ENCODE assay signal across 9 cellular contexts in the genomic region with DNA sequence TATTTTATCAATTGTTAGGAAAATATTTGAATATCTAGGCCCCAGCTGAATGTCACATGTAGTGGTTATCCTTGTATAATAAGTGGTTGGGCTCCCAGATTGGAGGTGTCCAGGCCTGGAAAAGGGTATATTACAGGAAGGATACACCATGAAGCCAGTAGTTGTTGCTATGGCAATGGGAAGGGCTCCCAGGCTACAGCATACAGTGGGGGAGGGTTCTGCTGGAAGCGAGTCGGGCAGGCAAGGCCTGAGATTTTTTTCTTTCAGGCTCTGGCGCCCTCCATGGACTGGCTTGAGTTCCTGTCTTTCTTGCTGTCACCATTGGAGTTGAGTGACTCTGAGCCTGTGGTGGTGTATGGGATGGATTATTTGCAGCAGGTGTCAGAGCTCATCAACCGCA. TPM values are rescaled to one million over a fixed set of nuclear protein-coding genes. Genes with fewer than 3 reads are reported as not detected.
DNase-seq lines count a peak whose midpoint lies in the region; ATAC-seq and TF ChIP-seq lines count a peak whose summit lies in the region.
"Had no signal": no experiment of that assay in that cellular context is flagged by ENCODE, and none has a peak within 500 bp of the region (broad histone marks: within the 10 kb centered on the region; RNA-seq: fewer than 3 reads in every experiment).

No MANE protein-coding gene starts in this region.

- H3K9me3 Mint-ChIP-seq in activated T-cell treated with anti-CD3 and anti-CD28 coated beads, Interleukin-2, amount 50 U/mL, for 72 hours, result no peaks in the 10 kb centered on the region

- no peaks in the 10 kb centered on the region for H3K4me1 Mint-ChIP-seq in activated T-cell treated with anti-CD3 and anti-CD28 coated beads, Interleukin-2, amount 50 U/mL, for 72 hours (ENCODE audit: low read depth)

- no peaks in the 10 kb centered on the region for H3K36me3 Mint-ChIP-seq in activated T-cell treated with anti-CD3 and anti-CD28 coated beads, Interleukin-2, amount 50 U/mL, for 72 hours (ENCODE audit: insufficient read depth in 2 of 2)

- H3K4me3 ChIP-seq in AG09309 (ENCODE audit: control insufficient read depth, low read depth, low read length), result no peak overlapping the region
- H3K4me3 ChIP-seq: thoracic aorta had no signal

- intact Hi-C loops in left cardiac atrium (cut with DNase I), result loop anchor here in 1 of 2 donors (5.0 kb wide), 1 partner anchor 387 kb away; no protein-coding TSS in a partner anchor

- no peak overlapping the region for H3K27ac Mint-ChIP-seq in activated T-cell treated with anti-CD3 and anti-CD28 coated beads, Interleukin-2, amount 50 U/mL, for 72 hours

- ATAC-seq in activated T-cell treated with anti-CD3 and anti-CD28 coated beads, Interleukin-2, amount 50 U/mL, for 72 hours (replicated peaks in 1 of 2), result peak; percentile 34 to 64
- ATAC-seq in left cardiac atrium (peak; percentile 69 to 78), HG03108 (IDR thresholded peaks at IDR 0.05; ENCODE audit: unreplicated experiment) (no peak)

- DNase-seq in AG09309 (ENCODE audit: low read depth) (peak; percentile 34), GM20000 (ENCODE audit: low spot score) (peak; percentile 48), NCI-H226 (peak; percentile 58), left cardiac atrium (peak; percentile 72), GM19238 (ENCODE audit: insufficient read length, low spot score) (no peak)
- peak; percentile 31 to 49 for DNase-seq in activated T-cell treated with anti-CD3 and anti-CD28 coated beads, Interleukin-2, amount 50 U/mL, for 72 hours
- peak; percentile 36 for DNase-seq in stimulated activated CD8-positive, alpha-beta memory T cell treated with anti-CD3 and anti-CD28 coated beads, Interleukin-4, amount 100 ng/mL, for 48 hours

- peaks cover 20% of the 10 kb centered on the region for H3K27me3 Mint-ChIP-seq in activated T-cell treated with anti-CD3 and anti-CD28 coated beads, Interleukin-2, amount 50 U/mL, for 72 hours (ENCODE audit: low read depth)

- no peak overlapping the region for H3K4me3 Mint-ChIP-seq in activated T-cell treated with anti-CD3 and anti-CD28 coated beads, Interleukin-2, amount 50 U/mL, for 72 hours

- TF ChIP-seq CTCF in AG09309 (IDR thresholded peaks at IDR 0.05; ENCODE audit: control insufficient read depth, insufficient read depth, low read depth, low read length, missing control alignments), result peak; percentile 58
- TF ChIP-seq CTCF in GM20000 (IDR thresholded peaks at IDR 0.05; ENCODE audit: extremely low read depth, missing control alignments), result no peak

RNA-seq across cellular contexts. Expression of gene ECE2, which starts 8.9 kb away (rescaled TPM):
- total RNA-seq in activated T-cell treated with anti-CD3 and anti-CD28 coated beads, Interleukin-2, amount 50 U/mL, for 72 hours, result not detected
- total RNA-seq in left cardiac atrium, result 1 to 10 TPM in 1 of 2 donors, not detected in 1; 1.1 TPM
- total RNA-seq: thoracic aorta had no signal

RNA-seq across cellular contexts. Expression of gene PSMD2, which starts 14.3 kb away (rescaled TPM):
- total RNA-seq in activated T-cell treated with anti-CD3 and anti-CD28 coated beads, Interleukin-2, amount 50 U/mL, for 72 hours, result 100 to 1,000 TPM; 169 to 184 TPM
- total RNA-seq in left cardiac atrium, result 100 to 1,000 TPM; 176 to 217 TPM

RNA-seq across cellular contexts. Expression of gene CAMK2N2, which starts 23.3 kb away (rescaled TPM):
- total RNA-seq in activated T-cell treated with anti-CD3 and anti-CD28 coated beads, Interleukin-2, amount 50 U/mL, for 72 hours, result under 1 TPM; 0.24 to 0.35 TPM
- under 1 TPM in 1 of 2 donors, not detected in 1; 0.18 TPM for total RNA-seq in left cardiac atrium
- total RNA-seq: thoracic aorta had no signal

RNA-seq across cellular contexts. Expression of gene EIF4G1, which starts 29.7 kb away (rescaled TPM):
- total RNA-seq in activated T-cell treated with anti-CD3 and anti-CD28 coated beads, Interleukin-2, amount 50 U/mL, for 72 hours, result 100 to 1,000 TPM; 274 to 305 TPM
- 100 to 1,000 TPM; 229 to 275 TPM for total RNA-seq in left cardiac atrium

RNA-seq across cellular contexts. Expression of gene EEF1AKMT4, which starts 35.2 kb away (rescaled TPM):
- 1 to 10 TPM; 3.5 to 3.6 TPM for total RNA-seq in activated T-cell treated with anti-CD3 and anti-CD28 coated beads, Interleukin-2, amount 50 U/mL, for 72 hours
- 1 to 10 TPM; 1.9 to 3.1 TPM for total RNA-seq in left cardiac atrium
